ENCODE assay signal across 2 cellular contexts in genomic region chr20:62402456-62402855, GRCh38.
A peak's percentile ranks its signal among the peaks of the same experiment; 100 is the strongest.
TF ChIP-seq lines count a peak whose summit lies in the region.

No MANE protein-coding gene starts in this region.

TF ChIP-seq in HepG2, 621 proteins besides CTCF, POLR2A, EP300 and RAD21:
- TF ChIP-seq AGO1 (IDR thresholded peaks at IDR 0.05; ENCODE audit: low read depth, low read length, poor library complexity, severe bottlenecking), result peak; percentile 16
- TF ChIP-seq XRCC5 (optimal IDR thresholded peaks at IDR 0.05; ENCODE audit: low read length), result no peak
- TF ChIP-seq ZNF720 (CRISPR knock-in tag; IDR thresholded peaks at IDR 0.05), result no peak
- no peak for TF ChIP-seq MBD4 (IDR thresholded peaks at IDR 0.05; ENCODE audit: borderline replicate concordance, low read length)
- TF ChIP-seq AGO2 (optimal IDR thresholded peaks at IDR 0.05; ENCODE audit: low read depth, low read length), result peak; percentile 19
- 0 out of 2 replicates have a peak, but pooled peaks have one; percentile 5 for TF ChIP-seq GABPB1 (CRISPR knock-in tag; IDR thresholded peaks at IDR 0.05)
- TF ChIP-seq ZNF230 (CRISPR knock-in tag; IDR thresholded peaks at IDR 0.05), result no peak
- TF ChIP-seq NR0B2 (CRISPR knock-in tag; IDR thresholded peaks at IDR 0.05), result 0 out of 2 replicates have a peak, but pooled peaks have one; percentile 33
- TF ChIP-seq ZXDC (CRISPR knock-in tag; IDR thresholded peaks at IDR 0.05), result no peak
- no peak for TF ChIP-seq SRSF4 (IDR thresholded peaks at IDR 0.05; ENCODE audit: low read depth, low read length, poor library complexity, severe bottlenecking)
- TF ChIP-seq AFF4 (CRISPR knock-in tag; IDR thresholded peaks at IDR 0.05), result no peak
- TF ChIP-seq MYNN (CRISPR knock-in tag; IDR thresholded peaks at IDR 0.05; ENCODE audit: low read depth), result no peak
- no peak for TF ChIP-seq ZNF143 (CRISPR knock-in tag; IDR thresholded peaks at IDR 0.05)
- 0 out of 2 replicates have a peak, but pooled peaks have one; percentile 31 for TF ChIP-seq ZNF576 (CRISPR knock-in tag; IDR thresholded peaks at IDR 0.05)
- TF ChIP-seq CBX1 (IDR thresholded peaks at IDR 0.05; ENCODE audit: low read depth), result no peak
TF ChIP-seq in HepG2: peak in this region for 5.

TF ChIP-seq in K562, 482 proteins besides CTCF, POLR2A, EP300 and RAD21:
- TF ChIP-seq ADNP (tag; IDR thresholded peaks at IDR 0.05) (no peak), POLR2G (IDR thresholded peaks at IDR 0.05; ENCODE audit: low read depth, low read length) (0 out of 2 replicates have a peak, but pooled peaks have one; percentile 27), TEAD4 (IDR thresholded peaks at IDR 0.05; ENCODE audit: low read length) (no peak), TEAD4 (CRISPR knock-in tag; IDR thresholded peaks at IDR 0.05; ENCODE audit: borderline replicate concordance) (no peak), PHF20 (IDR thresholded peaks at IDR 0.05; ENCODE audit: partially characterized antibody) (no peak), ZBED1 (IDR thresholded peaks at IDR 0.05) (no peak)
TF ChIP-seq in K562: peak in this region for 1.
